ENCODE assay signal across 18 cellular contexts in the genomic region with DNA sequence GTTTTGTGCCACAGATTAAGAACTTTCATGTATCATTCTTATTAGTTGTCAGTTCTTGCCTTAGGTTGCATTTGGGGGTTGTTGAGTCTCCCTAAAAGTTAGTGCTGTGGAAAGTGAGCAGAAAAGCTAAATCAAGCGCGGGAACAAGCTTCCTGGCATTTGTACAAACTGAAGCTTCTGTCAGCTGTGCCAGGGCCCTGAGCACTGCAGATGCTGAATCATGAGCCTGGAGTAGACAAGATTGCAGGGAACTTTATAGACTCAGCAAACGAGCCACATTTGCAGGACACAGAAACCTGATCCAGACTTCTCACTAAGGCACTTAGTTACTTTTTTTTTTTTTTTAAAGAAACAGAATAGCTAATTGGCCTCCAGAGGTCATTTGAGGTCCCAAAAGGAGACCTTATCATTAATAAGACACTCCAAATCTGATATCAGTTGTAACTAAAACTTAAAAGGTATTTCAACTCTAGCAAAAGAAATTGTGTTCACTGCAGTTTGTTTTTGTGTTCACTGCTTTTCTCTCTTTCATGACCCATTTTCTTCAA.
DNase-seq lines count a peak whose midpoint lies in the region; ATAC-seq and TF ChIP-seq lines count a peak whose summit lies in the region.
"Had no signal": no experiment of that assay in that cellular context is flagged by ENCODE, and none has a peak within 500 bp of the region (broad histone marks: within the 10 kb centered on the region; RNA-seq: fewer than 3 reads in every experiment).

No MANE protein-coding gene starts in this region.

- TF ChIP-seq POLR2A in gastroesophageal sphincter (IDR thresholded peaks at IDR 0.05) = no peak

- ATAC-seq in T-helper 17 cell (no peak), GM21367 (IDR thresholded peaks at IDR 0.05; ENCODE audit: unreplicated experiment) (no peak), gastroesophageal sphincter (no peak)
- ATAC-seq: left lobe of liver, upper lobe of right lung had no signal

- no peak for TF ChIP-seq EP300 in gastroesophageal sphincter (IDR thresholded peaks at IDR 0.05)

- H3K9me3 ChIP-seq in T-helper 17 cell (ENCODE audit: control insufficient read depth, low read length, poor library complexity, severe bottlenecking) (no peaks in the 10 kb centered on the region), cardiac muscle cell (ENCODE audit: low read depth) (no peaks in the 10 kb centered on the region), smooth muscle cell (replicated peaks; ENCODE audit: low read depth) (no peaks in the 10 kb centered on the region), gastroesophageal sphincter (no peaks in the 10 kb centered on the region)
- H3K9me3 ChIP-seq: upper lobe of right lung had no signal

- peaks cover 11% of the 10 kb centered on the region for H3K27me3 Mint-ChIP-seq in T-helper 17 cell
- H3K27me3 Mint-ChIP-seq: activated B cell treated with CpG ODN at 0.5 μM for 24 hours had no signal

- H3F3A ChIP-seq in smooth muscle cell (ENCODE audit: low read depth) = no peaks in the 10 kb centered on the region

- no peak overlapping the region for H3K9ac ChIP-seq in smooth muscle cell (ENCODE audit: low read depth)

- no peaks in the 10 kb centered on the region for H4K20me1 ChIP-seq in smooth muscle cell (ENCODE audit: low read depth)

- H3K36me3 ChIP-seq in cardiac muscle cell = no peaks in the 10 kb centered on the region
- no peaks in the 10 kb centered on the region for H3K36me3 ChIP-seq in smooth muscle cell (ENCODE audit: low read depth)
- no peaks in the 10 kb centered on the region for H3K36me3 ChIP-seq in gastroesophageal sphincter
- H3K36me3 ChIP-seq: upper lobe of right lung had no signal

- H3K4me2 ChIP-seq in smooth muscle cell = peak overlapping the region; percentile 24

- peaks cover 17% of the 10 kb centered on the region for H3K4me1 Mint-ChIP-seq in T-helper 17 cell

- peak overlapping the region; percentile 2 for H3K27ac ChIP-seq in cardiac muscle cell
- H3K27ac ChIP-seq in smooth muscle cell (ENCODE audit: low read depth) = peak overlapping the region; percentile 11
- H3K27ac ChIP-seq in gastroesophageal sphincter = peak overlapping the region in 1 of 4 donors; percentile 10
- H3K27ac ChIP-seq: upper lobe of right lung had no signal

- WGBS in smooth muscle cell (ENCODE audit: low lambda C conversion rate) = 26% methylated on average over 3 of the region's 3 CpGs
- WGBS in gastroesophageal sphincter (ENCODE audit: low coverage in 1 of 2), 2 donors = 10 to 22% methylated on average over 3 of the region's 3 CpGs

- TF ChIP-seq CTCF in cardiac muscle cell (IDR thresholded peaks at IDR 0.05; ENCODE audit: low read depth, low read length) (no peak), smooth muscle cell (IDR thresholded peaks at IDR 0.05; ENCODE audit: borderline replicate concordance, insufficient read depth, poor library complexity, severe bottlenecking) (no peak), gastroesophageal sphincter (IDR thresholded peaks at IDR 0.05) (no peak)

- no peaks in the 10 kb centered on the region for H3K79me2 ChIP-seq in smooth muscle cell (ENCODE audit: low read depth)

- peak overlapping the region; percentile 98 for H3K27ac Mint-ChIP-seq in T-helper 17 cell
- H3K27ac Mint-ChIP-seq: activated B cell treated with CpG ODN at 0.5 μM for 24 hours, nephron had no signal

- H3K4me3 ChIP-seq in cardiac muscle cell (no peak overlapping the region), smooth muscle cell (no peak overlapping the region), gastroesophageal sphincter (no peak overlapping the region)
- H3K4me3 ChIP-seq: upper lobe of right lung had no signal

- peaks cover 18% of the 10 kb centered on the region for H3K4me1 ChIP-seq in cardiac muscle cell (ENCODE audit: low read depth)
- no peaks in the 10 kb centered on the region for H3K4me1 ChIP-seq in smooth muscle cell (ENCODE audit: low read depth)
- peaks cover 0 to 12% (median 0%) of the 10 kb centered on the region in 3 donors for H3K4me1 ChIP-seq in gastroesophageal sphincter
- H3K4me1 ChIP-seq: upper lobe of right lung had no signal

- no peaks in the 10 kb centered on the region for H3K36me3 Mint-ChIP-seq in T-helper 17 cell (ENCODE audit: low read depth)

- no peak overlapping the region for H2AFZ ChIP-seq in smooth muscle cell (ENCODE audit: low read depth)

- H3K4me3 Mint-ChIP-seq in T-helper 17 cell = no peak overlapping the region
- H3K4me3 Mint-ChIP-seq: activated B cell treated with CpG ODN at 0.5 μM for 24 hours, nephron had no signal

- H3K27me3 ChIP-seq in cardiac muscle cell (no peaks in the 10 kb centered on the region), smooth muscle cell (ENCODE audit: low read depth) (no peaks in the 10 kb centered on the region), gastroesophageal sphincter (no peaks in the 10 kb centered on the region)
- H3K27me3 ChIP-seq: upper lobe of right lung had no signal

- peak; percentile 46 for DNase-seq in NCI-H510A treated with DMSO at 0.1 percent for 48 hours (lab: John Stamatoyannopoulos, UW)
- no peak for DNase-seq in NCI-H510A (lab: John Stamatoyannopoulos, UW)
- no peak for DNase-seq in T-helper 17 cell
- DNase-seq in cardiac muscle cell (ENCODE audit: low read depth in 1 of 2, low spot score in 1 of 2) = peak in 1 of 2 donors; percentile 43
- no peak for DNase-seq in smooth muscle cell (lab: John Stamatoyannopoulos, UW; ENCODE audit: unreplicated experiment)
- DNase-seq in NCI-H524 (lab: John Stamatoyannopoulos, UW) = no peak
- DNase-seq: activated B cell treated with CpG ODN at 0.5 μM for 24 hours; activated CD8-positive, alpha-beta memory T cell treated with anti-CD3 and anti-CD28 coated beads, Interleukin-2, amount 50 U/mL, for 48 hours; Calu3; H7; NCI-H1092; NCI-H748 treated with DMSO at 0.1 percent for 48 hours; stimulated activated CD4-positive, alpha-beta T cell treated with anti-CD3 and anti-CD28 coated beads, Interleukin-12 subunit alpha, Interleukin-12 subunit beta, amount 100 ng/mL, for 4 hours; upper lobe of right lung had no signal
